15 cellular contexts compared by ENCODE assay signal in genomic region chr12:31393004-31393550, GRCh38.
DNase-seq lines count a peak whose midpoint lies in the region; ATAC-seq and TF ChIP-seq lines count a peak whose summit lies in the region.
"Had no signal": no experiment of that assay in that cellular context is flagged by ENCODE, and none has a peak within 500 bp of the region (broad histone marks: within the 10 kb centered on the region; RNA-seq: fewer than 3 reads in every experiment).

No MANE protein-coding gene starts in this region.

- H3K4me3 Mint-ChIP-seq in GM23338, result no peak overlapping the region; the same call in 2 of the 3 replicates
- no peak overlapping the region for H3K4me3 Mint-ChIP-seq in activated naive CD8-positive, alpha-beta T cell treated with anti-CD3 and anti-CD28 coated beads, Interleukin-2, amount 50 U/mL, for 24 hours

- TF ChIP-seq CTCF in GM23338 (conservative IDR thresholded peaks at IDR 0.05; ENCODE audit: low read depth in 2 of 2), result no peak

- no peak; the same call in 2 of the 3 replicates for ATAC-seq in GM23338
- ATAC-seq in GM18498 (IDR thresholded peaks at IDR 0.05; ENCODE audit: unreplicated experiment), result no peak
- ATAC-seq in activated naive CD8-positive, alpha-beta T cell treated with anti-CD3 and anti-CD28 coated beads, Interleukin-2, amount 50 U/mL, for 24 hours, result no peak

- H2AFZ ChIP-seq in GM23338, result no peak overlapping the region

- H4K20me1 ChIP-seq in GM23338 (replicated peaks; ENCODE audit: insufficient read depth), result no peaks in the 10 kb centered on the region

- H3K27me3 Mint-ChIP-seq in GM23338 (ENCODE audit: insufficient read depth, low read depth, poor library complexity), result peaks cover 2% of the 10 kb centered on the region
- H3K27me3 Mint-ChIP-seq in activated naive CD8-positive, alpha-beta T cell treated with anti-CD3 and anti-CD28 coated beads, Interleukin-2, amount 50 U/mL, for 24 hours, result no peaks in the 10 kb centered on the region

- H3K9me3 ChIP-seq in MG63, result no peaks in the 10 kb centered on the region
- H3K9me3 ChIP-seq: SJSA1 had no signal

- H3F3A ChIP-seq in GM23338 (replicated peaks; ENCODE audit: low read depth), result no peaks in the 10 kb centered on the region

- peaks cover 12% of the 10 kb centered on the region for H3K4me1 ChIP-seq in GM23338 (ENCODE audit: insufficient read depth)
- H3K4me1 ChIP-seq: SJSA1 had no signal

- H3K36me3 Mint-ChIP-seq in GM23338 (ENCODE audit: low read depth), result no peaks in the 10 kb centered on the region
- no peaks in the 10 kb centered on the region for H3K36me3 Mint-ChIP-seq in activated naive CD8-positive, alpha-beta T cell treated with anti-CD3 and anti-CD28 coated beads, Interleukin-2, amount 50 U/mL, for 24 hours (ENCODE audit: low read depth)

- no peaks in the 10 kb centered on the region for H3K27me3 ChIP-seq in GM23338 (ENCODE audit: insufficient read depth)
- H3K27me3 ChIP-seq in MG63, result no peaks in the 10 kb centered on the region
- H3K27me3 ChIP-seq: SJSA1 had no signal

- peak overlapping the region; percentile 7; the same call in 1 of the 2 replicates for H3K27ac ChIP-seq in GM23338 (ENCODE audit: low read depth)
- H3K27ac ChIP-seq: RWPE1, SJSA1 had no signal

- no peak overlapping the region for H3K27ac Mint-ChIP-seq in GM23338
- no peak overlapping the region for H3K27ac Mint-ChIP-seq in activated naive CD8-positive, alpha-beta T cell treated with anti-CD3 and anti-CD28 coated beads, Interleukin-2, amount 50 U/mL, for 24 hours

- no peaks in the 10 kb centered on the region for H3K36me3 ChIP-seq in GM23338 (ENCODE audit: insufficient read depth)
- no peaks in the 10 kb centered on the region for H3K36me3 ChIP-seq in MG63

- no peaks in the 10 kb centered on the region for H3K9me2 ChIP-seq in GM23338 (ENCODE audit: insufficient read depth)

- DNase-seq in GM23338 (ENCODE audit: low spot score) (no peak), MG63 (peak; percentile 49), cerebellar nuclear complex (lab: John Stamatoyannopoulos, UW) (peak; percentile 80 to 90), pons (ENCODE audit: low spot score) (peak; percentile 25), AG20443 (ENCODE audit: low spot score) (no peak)
- DNase-seq in activated naive CD8-positive, alpha-beta T cell treated with anti-CD3 and anti-CD28 coated beads, Interleukin-2, amount 50 U/mL, for 24 hours, result no peak
- DNase-seq: DMS153, H7, NCI-H1105 treated with DMSO at 0.1 percent for 48 hours, NCI-H1694 treated with DMSO at 0.1 percent for 48 hours, NCI-H2107, NCI-H345 had no signal

- no peak overlapping the region for H3K4me2 ChIP-seq in GM23338

- peaks cover 29% of the 10 kb centered on the region for H3K4me1 Mint-ChIP-seq in GM23338
- H3K4me1 Mint-ChIP-seq in activated naive CD8-positive, alpha-beta T cell treated with anti-CD3 and anti-CD28 coated beads, Interleukin-2, amount 50 U/mL, for 24 hours, result no peaks in the 10 kb centered on the region

- H3K4me3 ChIP-seq in GM23338 (no peak overlapping the region), MG63 (no peak overlapping the region)
- H3K4me3 ChIP-seq: SJSA1 had no signal

- H3K9me3 Mint-ChIP-seq in GM23338, result no peaks in the 10 kb centered on the region
- no peaks in the 10 kb centered on the region for H3K9me3 Mint-ChIP-seq in activated naive CD8-positive, alpha-beta T cell treated with anti-CD3 and anti-CD28 coated beads, Interleukin-2, amount 50 U/mL, for 24 hours

- no peaks in the 10 kb centered on the region for H3K79me2 ChIP-seq in GM23338 (replicated peaks; ENCODE audit: insufficient read depth)

TF ChIP-seq in GM23338, 12 proteins besides CTCF, POLR2A, EP300 and RAD21 (continues in another document):
- TF ChIP-seq EZH2 (IDR thresholded peaks at IDR 0.05; ENCODE audit: low read depth, unreplicated experiment) (no peak), REST (IDR thresholded peaks at IDR 0.05; ENCODE audit: unreplicated experiment) (no peak), ZNF331 (CRISPR knock-in tag; IDR thresholded peaks at IDR 0.05; ENCODE audit: low read depth) (no peak), ZNF114 (CRISPR knock-in tag; IDR thresholded peaks at IDR 0.05) (no peak), EZH2phosphoT487 (IDR thresholded peaks at IDR 0.05; ENCODE audit: unreplicated experiment) (no peak), JUNB (IDR thresholded peaks at IDR 0.05; ENCODE audit: unreplicated experiment) (no peak), CREB1 (CRISPR knock-in tag; IDR thresholded peaks at IDR 0.05; ENCODE audit: low read depth) (no peak), POLR2AphosphoS5 (IDR thresholded peaks at IDR 0.05; ENCODE audit: low read depth) (no peak)
- TF ChIP-seq, protein P1, sequence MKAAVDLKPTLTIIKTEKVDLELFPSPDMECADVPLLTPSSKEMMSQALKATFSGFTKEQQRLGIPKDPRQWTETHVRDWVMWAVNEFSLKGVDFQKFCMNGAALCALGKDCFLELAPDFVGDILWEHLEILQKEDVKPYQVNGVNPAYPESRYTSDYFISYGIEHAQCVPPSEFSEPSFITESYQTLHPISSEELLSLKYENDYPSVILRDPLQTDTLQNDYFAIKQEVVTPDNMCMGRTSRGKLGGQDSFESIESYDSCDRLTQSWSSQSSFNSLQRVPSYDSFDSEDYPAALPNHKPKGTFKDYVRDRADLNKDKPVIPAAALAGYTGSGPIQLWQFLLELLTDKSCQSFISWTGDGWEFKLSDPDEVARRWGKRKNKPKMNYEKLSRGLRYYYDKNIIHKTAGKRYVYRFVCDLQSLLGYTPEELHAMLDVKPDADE (IDR thresholded peaks at IDR 0.05), result no peak

Comparison
In these comparisons a context has a peak if more than half of its experiments do, and no peak if none do; other contexts are left out.
1. DNase-seq: peak in MG63 (single experiment), cerebellar nuclear complex (2 of 2) and pons (single experiment); none in GM23338 (single experiment), AG20443 (single experiment) and activated naive CD8-positive, alpha-beta T cell treated with anti-CD3 and anti-CD28 coated beads, Interleukin-2, amount 50 U/mL, for 24 hours (single experiment).